8 cellular contexts compared by ENCODE assay signal in genomic region chr5:10251409-10251808, GRCh38. TPM values are rescaled to one million over a fixed set of nuclear protein-coding genes. Genes with fewer than 3 reads are reported as not detected.
DNase-seq lines count a peak whose midpoint lies in the region; ATAC-seq, FAIRE-seq and TF ChIP-seq lines count a peak whose summit lies in the region.

No MANE protein-coding gene starts in this region.

- H3K27ac Mint-ChIP-seq in naive thymus-derived CD4-positive, alpha-beta T cell: peak overlapping the region; percentile 45 to 100 (median 81)

- no peak overlapping the region for H2AFZ ChIP-seq in mammary epithelial cell (ENCODE audit: low read depth, low read length)

- H3K9me3 ChIP-seq in BE2C (no peaks in the 10 kb centered on the region), mammary epithelial cell (replicated peaks; ENCODE audit: insufficient read depth, low read length) (no peaks in the 10 kb centered on the region)
- no peaks in the 10 kb centered on the region for H3K9me3 ChIP-seq in naive thymus-derived CD4-positive, alpha-beta T cell (ENCODE audit: control insufficient read depth in 2 of 3, low read length in 3 of 3)

- FAIRE-seq in H54 (lab: Jason Lieb, UNC): no peak

- dilution Hi-C loops in mammary epithelial cell (cut with HindIII; ENCODE audit: low sequenced_read_pairs): loop anchor here (10.0 kb wide), 1 partner anchor 63 kb away; no protein-coding TSS in a partner anchor

- in situ Hi-C loops in mammary epithelial cell (cut with MboI; ENCODE audit: low sequenced_read_pairs in 2 of 2): no loop called here

- 44% methylated on average over 7 of the region's 7 CpGs for WGBS in mammary epithelial cell (ENCODE audit: low coverage, missing lambda C conversion rate)

- peaks cover 0 to 5% (median 0%) of the 10 kb centered on the region in 5 donors for H3K27me3 Mint-ChIP-seq in naive thymus-derived CD4-positive, alpha-beta T cell

- H3K36me3 Mint-ChIP-seq in naive thymus-derived CD4-positive, alpha-beta T cell: peaks cover 5 to 22% (median 8%) of the 10 kb centered on the region in 5 donors

- H3K4me1 ChIP-seq in BE2C (no peaks in the 10 kb centered on the region), mammary epithelial cell (ENCODE audit: insufficient read depth, low read length) (peaks cover 9% of the 10 kb centered on the region)
- H3K4me1 ChIP-seq in naive thymus-derived CD4-positive, alpha-beta T cell (ENCODE audit: control insufficient read depth in 2 of 2, insufficient read depth in 2 of 2, low read length in 2 of 2): peaks cover 12 to 32% of the 10 kb centered on the region in 2 donors

- CTCF ChIA-PET in mammary epithelial cell (lab: Charles Lee; ENCODE audit: low non-redundant PET): no interaction called here
- CTCF ChIA-PET in naive thymus-derived CD4-positive, alpha-beta T cell (lab: Charles Lee): no interaction called here

- ATAC-seq in naive thymus-derived CD4-positive, alpha-beta T cell: no peak

- peaks cover 3% of the 10 kb centered on the region for H4K20me1 ChIP-seq in mammary epithelial cell (ENCODE audit: insufficient read depth, low read length)

- peaks cover 0 to 5% (median 0%) of the 10 kb centered on the region in 11 donors for H3K9me3 Mint-ChIP-seq in naive thymus-derived CD4-positive, alpha-beta T cell

- POLR2A ChIA-PET in naive thymus-derived CD4-positive, alpha-beta T cell (lab: Charles Lee): interaction anchor here (0.8 to 3.1 kb wide), 2 partner anchors 8 to 102 kb away, joined by 3 to 25 read pairs; partner anchors contain the start of gene MARCHF6

- H3K4me3 Mint-ChIP-seq in naive thymus-derived CD4-positive, alpha-beta T cell: peak overlapping the region; percentile 83 to 99 (median 94)

- no peak for DNase-seq in BE2C
- no peak for DNase-seq in LNCaP clone FGC (ENCODE audit: low read depth)
- DNase-seq in mammary epithelial cell: no peak
- DNase-seq in naive thymus-derived CD4-positive, alpha-beta T cell: no peak
- DNase-seq in DMS79 (lab: John Stamatoyannopoulos, UW): no peak
- DNase-seq in NCI-H1417 (lab: John Stamatoyannopoulos, UW): no peak
- no peak for DNase-seq in effector CD8-positive, alpha-beta T cell (lab: John Stamatoyannopoulos, UW)
- no peak for DNase-seq in H54 (ENCODE audit: insufficient read length, low spot score)

- H3K36me3 ChIP-seq in BE2C: peaks cover 48% of the 10 kb centered on the region
- H3K36me3 ChIP-seq in mammary epithelial cell (ENCODE audit: insufficient read depth, low read length): peaks cover 27% of the 10 kb centered on the region
- peaks cover 9 to 36% (median 9%) of the 10 kb centered on the region in 3 experiments for H3K36me3 ChIP-seq in naive thymus-derived CD4-positive, alpha-beta T cell (ENCODE audit: control insufficient read depth in 2 of 3, insufficient read depth in 3 of 3, low read length in 3 of 3)

- H3K4me1 Mint-ChIP-seq in naive thymus-derived CD4-positive, alpha-beta T cell: peaks cover 48 to 72% (median 57%) of the 10 kb centered on the region in 7 donors

- peak overlapping the region; percentile 97 for H3K9ac ChIP-seq in mammary epithelial cell (ENCODE audit: insufficient read depth, low read length)

- TF ChIP-seq CTCF in BE2C (IDR thresholded peaks at IDR 0.05; ENCODE audit: low read depth, low read length) (no peak), LNCaP clone FGC (IDR thresholded peaks at IDR 0.05; ENCODE audit: control insufficient read depth, extremely low read depth, insufficient read depth) (no peak), mammary epithelial cell (conservative IDR thresholded peaks at IDR 0.05 in 1 of 2, IDR thresholded peaks at IDR 0.05 in 1 of 2; ENCODE audit: extremely low read depth in 1 of 2, insufficient read depth in 1 of 2, low read depth in 1 of 2, low read length in 2 of 2) (no peak)

- no TSS peak for BruUV-seq in mammary epithelial cell (replicated peaks; lab: Mats Ljungman, UMichigan)

- H3K27ac ChIP-seq in mammary epithelial cell (ENCODE audit: insufficient read depth, low read depth, low read length): peak overlapping the region; percentile 98
- peak overlapping the region; percentile 89 for H3K27ac ChIP-seq in naive thymus-derived CD4-positive, alpha-beta T cell (ENCODE audit: low read depth, low read length)

- H3K27me3 ChIP-seq in BE2C (no peaks in the 10 kb centered on the region), mammary epithelial cell (ENCODE audit: insufficient read depth, low read length) (no peaks in the 10 kb centered on the region)
- no peaks in the 10 kb centered on the region for H3K27me3 ChIP-seq in naive thymus-derived CD4-positive, alpha-beta T cell (ENCODE audit: control insufficient read depth in 2 of 2, insufficient read depth in 2 of 2, low read length in 2 of 2)

- intact Hi-C loops in mammary epithelial cell (cut with micrococcal nuclease): no loop called here
- intact Hi-C loops in naive thymus-derived CD4-positive, alpha-beta T cell (cut with micrococcal nuclease): loop anchor here (2.0 to 10.0 kb wide), 2 partner anchors 313 to 373 kb away; partner anchors contain the start of gene ANKRD33B (in 1 of the 2)

- H3K79me2 ChIP-seq in mammary epithelial cell (ENCODE audit: insufficient read depth, low read length): peaks cover 89% of the 10 kb centered on the region

- H3K4me3 ChIP-seq in BE2C (ENCODE audit: low read depth, low read length): peak overlapping the region; percentile 97
- peak overlapping the region; percentile 80 for H3K4me3 ChIP-seq in LNCaP clone FGC (ENCODE audit: low read depth, low read length)
- peak overlapping the region; percentile 81 to 89 (median 87) for H3K4me3 ChIP-seq in mammary epithelial cell (replicated peaks in 1 of 3; ENCODE audit: insufficient read depth in 1 of 3, low read depth in 2 of 3, low read length in 3 of 3)
- peak overlapping the region; percentile 97 for H3K4me3 ChIP-seq in naive thymus-derived CD4-positive, alpha-beta T cell (ENCODE audit: low read length)

- TF ChIP-seq POLR2A in H54 (IDR thresholded peaks at IDR 0.05; ENCODE audit: low read depth, low read length): no peak

- peak overlapping the region; percentile 77 for H3K4me2 ChIP-seq in mammary epithelial cell (ENCODE audit: insufficient read depth, low read depth, low read length)

RNA-seq across cellular contexts. Expression of gene CCT5, which starts 1.3 kb away (rescaled TPM):
- polyA plus RNA-seq in BE2C (2012; ENCODE audit: insufficient read depth, insufficient read length, low read depth): 519 TPM
- 100 to 1,000 TPM; 270 to 303 TPM for total RNA-seq in mammary epithelial cell
- polyA plus RNA-seq in mammary epithelial cell: 542 TPM
- polyA minus RNA-seq in mammary epithelial cell: 413 TPM
- total RNA-seq in naive thymus-derived CD4-positive, alpha-beta T cell: 100 to 1,000 TPM in 1 of 5 experiments, 10 to 100 TPM in 4; 58.0 to 265 (median 81.9) TPM
- polyA plus RNA-seq in naive thymus-derived CD4-positive, alpha-beta T cell: 100 to 1,000 TPM; 166 to 199 TPM

RNA-seq across cellular contexts. Expression of gene ATPSCKMT, which starts 1.7 kb away (rescaled TPM):
- 30.5 TPM for polyA plus RNA-seq in BE2C (2012; ENCODE audit: insufficient read depth, insufficient read length, low read depth)
- total RNA-seq in mammary epithelial cell: 10 to 100 TPM; 15.7 to 19.2 TPM
- 17.7 TPM for polyA plus RNA-seq in mammary epithelial cell
- 16.3 TPM for polyA minus RNA-seq in mammary epithelial cell
- total RNA-seq in naive thymus-derived CD4-positive, alpha-beta T cell: 10 to 100 TPM in 4 of 5 experiments, 1 to 10 TPM in 1; 9.1 to 20.0 (median 16.9) TPM
- polyA plus RNA-seq in naive thymus-derived CD4-positive, alpha-beta T cell: 10 to 100 TPM in 1 of 2 donors, 1 to 10 TPM in 1; 7.4 to 12.3 TPM

RNA-seq across cellular contexts. Expression of gene CMBL, which starts 56.3 kb away (rescaled TPM):
- 2.4 TPM for polyA plus RNA-seq in BE2C (2012; ENCODE audit: insufficient read depth, insufficient read length, low read depth)
- 10 to 100 TPM in 1 of 2 donors, 1 to 10 TPM in 1; 2.5 to 17.3 TPM for total RNA-seq in mammary epithelial cell
- 28.8 TPM for polyA plus RNA-seq in mammary epithelial cell
- polyA minus RNA-seq in mammary epithelial cell: 37.3 TPM
- total RNA-seq in naive thymus-derived CD4-positive, alpha-beta T cell: 1 to 10 TPM in 3 of 5 experiments, under 1 TPM in 2; 0.21 to 1.8 (median 1.3) TPM
- polyA plus RNA-seq in naive thymus-derived CD4-positive, alpha-beta T cell: under 1 TPM; 0.63 to 0.83 TPM
